ENCODE assay signal across 1 cellular context in genomic region chr2:117814417-117815264, GRCh38.
TF ChIP-seq lines count a peak whose summit lies in the region.

Gene DDX18, plus strand, starts transcription at chr2:117814691. Its CDS starts 87 bp downstream, at chr2:117814778.

TF ChIP-seq in H1, 55 proteins besides CTCF, POLR2A, EP300 and RAD21:
- TF ChIP-seq, protein P1, sequence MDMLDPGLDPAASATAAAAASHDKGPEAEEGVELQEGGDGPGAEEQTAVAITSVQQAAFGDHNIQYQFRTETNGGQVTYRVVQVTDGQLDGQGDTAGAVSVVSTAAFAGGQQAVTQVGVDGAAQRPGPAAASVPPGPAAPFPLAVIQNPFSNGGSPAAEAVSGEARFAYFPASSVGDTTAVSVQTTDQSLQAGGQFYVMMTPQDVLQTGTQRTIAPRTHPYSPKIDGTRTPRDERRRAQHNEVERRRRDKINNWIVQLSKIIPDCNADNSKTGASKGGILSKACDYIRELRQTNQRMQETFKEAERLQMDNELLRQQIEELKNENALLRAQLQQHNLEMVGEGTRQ (IDR thresholded peaks at IDR 0.05; ENCODE audit: low read length), result peak; percentile 60; the same call in 1 of the 2 replicates
- TF ChIP-seq SP4 (IDR thresholded peaks at IDR 0.05; ENCODE audit: low read length), result no peak; the same call in 1 of the 2 replicates
- TF ChIP-seq SP2 (IDR thresholded peaks at IDR 0.05; ENCODE audit: low read length), result no peak
- TF ChIP-seq BRCA1 (IDR thresholded peaks at IDR 0.05; ENCODE audit: low read depth, low read length), result no peak
- TF ChIP-seq CBX5 (IDR thresholded peaks at IDR 0.05; ENCODE audit: low read depth, low read length), result no peak
- no peak for TF ChIP-seq MAFK (IDR thresholded peaks at IDR 0.05; ENCODE audit: low read depth, low read length)
- TF ChIP-seq POLR2AphosphoS5 (IDR thresholded peaks at IDR 0.05; ENCODE audit: low read depth, low read length), result peak; percentile 74
- no peak for TF ChIP-seq FOSL1 (IDR thresholded peaks at IDR 0.05; ENCODE audit: insufficient read depth, low read depth, low read length)
- TF ChIP-seq PHF8 (conservative IDR thresholded peaks at IDR 0.05; ENCODE audit: low read depth, low read length), result peak; percentile 85
- no peak for TF ChIP-seq RNF2 (IDR thresholded peaks at IDR 0.05; ENCODE audit: borderline replicate concordance, low read depth, low read length, missing control alignments, poor library complexity, severe bottlenecking)
- TF ChIP-seq E2F6 (IDR thresholded peaks at IDR 0.05), result peak; percentile 79
- TF ChIP-seq CEBPB (IDR thresholded peaks at IDR 0.05; ENCODE audit: low read depth, low read length), result no peak
- no peak for TF ChIP-seq CHD1 (IDR thresholded peaks at IDR 0.05; ENCODE audit: low read depth, low read length)
- TF ChIP-seq NANOG (IDR thresholded peaks at IDR 0.05; ENCODE audit: insufficient read depth, low read depth, low read length, poor library complexity, severe bottlenecking), result no peak
- no peak for TF ChIP-seq SIX5 (IDR thresholded peaks at IDR 0.05; ENCODE audit: low read depth, low read length)
- peak; percentile 60; the same call in 1 of the 2 replicates for TF ChIP-seq GTF2F1 (IDR thresholded peaks at IDR 0.05; ENCODE audit: borderline replicate concordance, low read depth, low read length)
- TF ChIP-seq JUND (IDR thresholded peaks at IDR 0.05; ENCODE audit: low read length), result no peak
- no peak for TF ChIP-seq RFX5 (IDR thresholded peaks at IDR 0.05; ENCODE audit: borderline replicate concordance, low read depth, low read length)
- TF ChIP-seq CREB1 (IDR thresholded peaks at IDR 0.05), result peak; percentile 94
- TF ChIP-seq ASH2L (IDR thresholded peaks at IDR 0.05; ENCODE audit: low read length), result peak; percentile 79
- TF ChIP-seq SIRT6 (IDR thresholded peaks at IDR 0.05; ENCODE audit: low read length), result no peak
- TF ChIP-seq TAF1 (IDR thresholded peaks at IDR 0.05; ENCODE audit: low read depth, low read length), result peak; percentile 82
- TF ChIP-seq KDM1A (IDR thresholded peaks at IDR 0.05; ENCODE audit: borderline replicate concordance, low read length), result no peak
- peak; percentile 59 for TF ChIP-seq TBP (IDR thresholded peaks at IDR 0.05; ENCODE audit: low read depth, low read length)
- no peak for TF ChIP-seq CBX8 (IDR thresholded peaks at IDR 0.05; ENCODE audit: borderline replicate concordance, low read depth, low read length)
- no peak for TF ChIP-seq EZH2 (IDR thresholded peaks at IDR 0.05; ENCODE audit: low read depth, low read length, severe bottlenecking)
- peak; percentile 92 for TF ChIP-seq GABPA (IDR thresholded peaks at IDR 0.05; ENCODE audit: borderline replicate concordance, insufficient read depth, low read length)
- peak; percentile 98 to 100 for TF ChIP-seq HDAC2 (IDR thresholded peaks at IDR 0.05; ENCODE audit: borderline replicate concordance in 1 of 2, low read depth in 2 of 2, low read length in 2 of 2)
- TF ChIP-seq SIN3A (conservative IDR thresholded peaks at IDR 0.05 in 1 of 2, IDR thresholded peaks at IDR 0.05 in 1 of 2; ENCODE audit: low read depth in 1 of 2, low read length in 2 of 2), result peak; percentile 66 to 96; a peak in 3 of 4 replicates
- no peak for TF ChIP-seq ATF3 (IDR thresholded peaks at IDR 0.05; ENCODE audit: insufficient read depth, low read depth, low read length)
- peak; percentile 65 for TF ChIP-seq CTBP2 (IDR thresholded peaks at IDR 0.05; ENCODE audit: borderline replicate concordance, insufficient read depth, insufficient read length, low read length)
- peak; percentile 94 for TF ChIP-seq BACH1 (IDR thresholded peaks at IDR 0.05; ENCODE audit: low read length)
- TF ChIP-seq SAP30 (IDR thresholded peaks at IDR 0.05; ENCODE audit: insufficient read depth, insufficient replicate concordance, low read length), result peak; percentile 76
- TF ChIP-seq, protein P2, sequence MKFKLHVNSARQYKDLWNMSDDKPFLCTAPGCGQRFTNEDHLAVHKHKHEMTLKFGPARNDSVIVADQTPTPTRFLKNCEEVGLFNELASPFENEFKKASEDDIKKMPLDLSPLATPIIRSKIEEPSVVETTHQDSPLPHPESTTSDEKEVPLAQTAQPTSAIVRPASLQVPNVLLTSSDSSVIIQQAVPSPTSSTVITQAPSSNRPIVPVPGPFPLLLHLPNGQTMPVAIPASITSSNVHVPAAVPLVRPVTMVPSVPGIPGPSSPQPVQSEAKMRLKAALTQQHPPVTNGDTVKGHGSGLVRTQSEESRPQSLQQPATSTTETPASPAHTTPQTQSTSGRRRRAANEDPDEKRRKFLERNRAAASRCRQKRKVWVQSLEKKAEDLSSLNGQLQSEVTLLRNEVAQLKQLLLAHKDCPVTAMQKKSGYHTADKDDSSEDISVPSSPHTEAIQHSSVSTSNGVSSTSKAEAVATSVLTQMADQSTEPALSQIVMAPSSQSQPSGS (IDR thresholded peaks at IDR 0.05; ENCODE audit: low read length), result no peak
- peak; percentile 86; the same call in 1 of the 2 replicates for TF ChIP-seq RBBP5 (IDR thresholded peaks at IDR 0.05; ENCODE audit: borderline replicate concordance, low read depth, low read length)
- TF ChIP-seq CHD2 (IDR thresholded peaks at IDR 0.05; ENCODE audit: low read length), result no peak; the same call in 1 of the 2 replicates
- TF ChIP-seq EGR1 (IDR thresholded peaks at IDR 0.05; ENCODE audit: borderline replicate concordance, low read depth, low read length), result peak; percentile 88
- TF ChIP-seq TCF12 (IDR thresholded peaks at IDR 0.05; ENCODE audit: low read depth, low read length), result 0 out of 2 replicates have a peak, but pooled peaks have one; percentile 12
- no peak for TF ChIP-seq NRF1 (IDR thresholded peaks at IDR 0.05; ENCODE audit: low read depth, low read length)
- no peak for TF ChIP-seq YY1 (IDR thresholded peaks at IDR 0.05; ENCODE audit: low read depth, low read length)
- TF ChIP-seq SUZ12 (IDR thresholded peaks at IDR 0.05; ENCODE audit: low read length), result no peak
- TF ChIP-seq, protein P3, sequence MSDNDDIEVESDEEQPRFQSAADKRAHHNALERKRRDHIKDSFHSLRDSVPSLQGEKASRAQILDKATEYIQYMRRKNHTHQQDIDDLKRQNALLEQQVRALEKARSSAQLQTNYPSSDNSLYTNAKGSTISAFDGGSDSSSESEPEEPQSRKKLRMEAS (IDR thresholded peaks at IDR 0.05), result peak; percentile 99
- TF ChIP-seq HDAC6 (IDR thresholded peaks at IDR 0.05; ENCODE audit: low read depth, low read length), result no peak
- peak; percentile 92 for TF ChIP-seq TAF7 (optimal IDR thresholded peaks at IDR 0.05; ENCODE audit: borderline replicate concordance, low read depth, low read length)
- TF ChIP-seq ZNF274 (IDR thresholded peaks at IDR 0.05; ENCODE audit: borderline replicate concordance, extremely low read depth, low read length), result no peak
- no peak for TF ChIP-seq JUN (IDR thresholded peaks at IDR 0.05; ENCODE audit: low read depth, low read length)
- TF ChIP-seq POU5F1 (IDR thresholded peaks at IDR 0.05; ENCODE audit: low read depth, low read length), result 0 out of 2 replicates have a peak, but pooled peaks have one; percentile 29
- TF ChIP-seq SP1 (IDR thresholded peaks at IDR 0.05; ENCODE audit: low read depth, low read length), result 0 out of 2 replicates have a peak, but pooled peaks have one; percentile 15
- peak; percentile 91 for TF ChIP-seq KDM4A (IDR thresholded peaks at IDR 0.05; ENCODE audit: low read depth, low read length, severe bottlenecking)
- TF ChIP-seq KDM5A (IDR thresholded peaks at IDR 0.05; ENCODE audit: low read length), result no peak
- 0 out of 2 replicates have a peak, but pooled peaks have one; percentile 49 for TF ChIP-seq RXRA (IDR thresholded peaks at IDR 0.05; ENCODE audit: insufficient read depth, low read depth, low read length)
- TF ChIP-seq BCL11A (IDR thresholded peaks at IDR 0.05; ENCODE audit: low read depth in 2 of 2, low read length in 2 of 2), result no peak
- TF ChIP-seq, protein P4, sequence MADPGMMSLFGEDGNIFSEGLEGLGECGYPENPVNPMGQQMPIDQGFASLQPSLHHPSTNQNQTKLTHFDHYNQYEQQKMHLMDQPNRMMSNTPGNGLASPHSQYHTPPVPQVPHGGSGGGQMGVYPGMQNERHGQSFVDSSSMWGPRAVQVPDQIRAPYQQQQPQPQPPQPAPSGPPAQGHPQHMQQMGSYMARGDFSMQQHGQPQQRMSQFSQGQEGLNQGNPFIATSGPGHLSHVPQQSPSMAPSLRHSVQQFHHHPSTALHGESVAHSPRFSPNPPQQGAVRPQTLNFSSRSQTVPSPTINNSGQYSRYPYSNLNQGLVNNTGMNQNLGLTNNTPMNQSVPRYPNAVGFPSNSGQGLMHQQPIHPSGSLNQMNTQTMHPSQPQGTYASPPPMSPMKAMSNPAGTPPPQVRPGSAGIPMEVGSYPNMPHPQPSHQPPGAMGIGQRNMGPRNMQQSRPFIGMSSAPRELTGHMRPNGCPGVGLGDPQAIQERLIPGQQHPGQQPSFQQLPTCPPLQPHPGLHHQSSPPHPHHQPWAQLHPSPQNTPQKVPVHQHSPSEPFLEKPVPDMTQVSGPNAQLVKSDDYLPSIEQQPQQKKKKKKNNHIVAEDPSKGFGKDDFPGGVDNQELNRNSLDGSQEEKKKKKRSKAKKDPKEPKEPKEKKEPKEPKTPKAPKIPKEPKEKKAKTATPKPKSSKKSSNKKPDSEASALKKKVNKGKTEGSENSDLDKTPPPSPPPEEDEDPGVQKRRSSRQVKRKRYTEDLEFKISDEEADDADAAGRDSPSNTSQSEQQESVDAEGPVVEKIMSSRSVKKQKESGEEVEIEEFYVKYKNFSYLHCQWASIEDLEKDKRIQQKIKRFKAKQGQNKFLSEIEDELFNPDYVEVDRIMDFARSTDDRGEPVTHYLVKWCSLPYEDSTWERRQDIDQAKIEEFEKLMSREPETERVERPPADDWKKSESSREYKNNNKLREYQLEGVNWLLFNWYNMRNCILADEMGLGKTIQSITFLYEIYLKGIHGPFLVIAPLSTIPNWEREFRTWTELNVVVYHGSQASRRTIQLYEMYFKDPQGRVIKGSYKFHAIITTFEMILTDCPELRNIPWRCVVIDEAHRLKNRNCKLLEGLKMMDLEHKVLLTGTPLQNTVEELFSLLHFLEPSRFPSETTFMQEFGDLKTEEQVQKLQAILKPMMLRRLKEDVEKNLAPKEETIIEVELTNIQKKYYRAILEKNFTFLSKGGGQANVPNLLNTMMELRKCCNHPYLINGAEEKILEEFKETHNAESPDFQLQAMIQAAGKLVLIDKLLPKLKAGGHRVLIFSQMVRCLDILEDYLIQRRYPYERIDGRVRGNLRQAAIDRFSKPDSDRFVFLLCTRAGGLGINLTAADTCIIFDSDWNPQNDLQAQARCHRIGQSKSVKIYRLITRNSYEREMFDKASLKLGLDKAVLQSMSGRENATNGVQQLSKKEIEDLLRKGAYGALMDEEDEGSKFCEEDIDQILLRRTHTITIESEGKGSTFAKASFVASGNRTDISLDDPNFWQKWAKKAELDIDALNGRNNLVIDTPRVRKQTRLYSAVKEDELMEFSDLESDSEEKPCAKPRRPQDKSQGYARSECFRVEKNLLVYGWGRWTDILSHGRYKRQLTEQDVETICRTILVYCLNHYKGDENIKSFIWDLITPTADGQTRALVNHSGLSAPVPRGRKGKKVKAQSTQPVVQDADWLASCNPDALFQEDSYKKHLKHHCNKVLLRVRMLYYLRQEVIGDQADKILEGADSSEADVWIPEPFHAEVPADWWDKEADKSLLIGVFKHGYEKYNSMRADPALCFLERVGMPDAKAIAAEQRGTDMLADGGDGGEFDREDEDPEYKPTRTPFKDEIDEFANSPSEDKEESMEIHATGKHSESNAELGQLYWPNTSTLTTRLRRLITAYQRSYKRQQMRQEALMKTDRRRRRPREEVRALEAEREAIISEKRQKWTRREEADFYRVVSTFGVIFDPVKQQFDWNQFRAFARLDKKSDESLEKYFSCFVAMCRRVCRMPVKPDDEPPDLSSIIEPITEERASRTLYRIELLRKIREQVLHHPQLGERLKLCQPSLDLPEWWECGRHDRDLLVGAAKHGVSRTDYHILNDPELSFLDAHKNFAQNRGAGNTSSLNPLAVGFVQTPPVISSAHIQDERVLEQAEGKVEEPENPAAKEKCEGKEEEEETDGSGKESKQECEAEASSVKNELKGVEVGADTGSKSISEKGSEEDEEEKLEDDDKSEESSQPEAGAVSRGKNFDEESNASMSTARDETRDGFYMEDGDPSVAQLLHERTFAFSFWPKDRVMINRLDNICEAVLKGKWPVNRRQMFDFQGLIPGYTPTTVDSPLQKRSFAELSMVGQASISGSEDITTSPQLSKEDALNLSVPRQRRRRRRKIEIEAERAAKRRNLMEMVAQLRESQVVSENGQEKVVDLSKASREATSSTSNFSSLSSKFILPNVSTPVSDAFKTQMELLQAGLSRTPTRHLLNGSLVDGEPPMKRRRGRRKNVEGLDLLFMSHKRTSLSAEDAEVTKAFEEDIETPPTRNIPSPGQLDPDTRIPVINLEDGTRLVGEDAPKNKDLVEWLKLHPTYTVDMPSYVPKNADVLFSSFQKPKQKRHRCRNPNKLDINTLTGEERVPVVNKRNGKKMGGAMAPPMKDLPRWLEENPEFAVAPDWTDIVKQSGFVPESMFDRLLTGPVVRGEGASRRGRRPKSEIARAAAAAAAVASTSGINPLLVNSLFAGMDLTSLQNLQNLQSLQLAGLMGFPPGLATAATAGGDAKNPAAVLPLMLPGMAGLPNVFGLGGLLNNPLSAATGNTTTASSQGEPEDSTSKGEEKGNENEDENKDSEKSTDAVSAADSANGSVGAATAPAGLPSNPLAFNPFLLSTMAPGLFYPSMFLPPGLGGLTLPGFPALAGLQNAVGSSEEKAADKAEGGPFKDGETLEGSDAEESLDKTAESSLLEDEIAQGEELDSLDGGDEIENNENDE (IDR thresholded peaks at IDR 0.05; ENCODE audit: insufficient replicate concordance, low read length), result no peak
- peak; percentile 71; the same call in 1 of the 2 replicates for TF ChIP-seq SRF (IDR thresholded peaks at IDR 0.05; ENCODE audit: low read depth, low read length)
- peak; percentile 57 for TF ChIP-seq TEAD4 (IDR thresholded peaks at IDR 0.05; ENCODE audit: low read depth, low read length)
